ENCODE assay signal across 8 cellular contexts in the genomic region with DNA sequence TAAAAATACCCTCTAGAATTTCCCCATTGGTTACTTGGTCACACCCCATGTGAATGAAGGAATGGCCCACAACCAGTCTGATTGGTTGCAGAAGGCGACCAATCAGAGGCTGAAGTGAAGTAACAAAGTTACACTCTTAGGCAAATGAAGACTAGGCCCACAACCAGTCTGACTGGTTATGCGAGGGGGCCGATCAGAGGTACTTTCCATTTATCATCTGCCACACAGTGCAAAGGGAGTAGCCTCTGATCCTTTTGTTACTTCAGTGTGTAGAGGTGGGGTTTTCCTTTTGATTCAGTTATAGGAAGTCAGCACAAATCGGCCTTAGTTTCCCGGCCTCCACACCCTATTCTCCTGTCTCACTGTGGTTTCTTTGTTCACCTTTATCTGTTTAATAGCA.
A peak's percentile ranks its signal among the peaks of the same experiment; 100 is the strongest.
DNase-seq lines count a peak whose midpoint lies in the region; ATAC-seq and TF ChIP-seq lines count a peak whose summit lies in the region.

No MANE protein-coding gene starts in this region.

- H3K27me3 Mint-ChIP-seq in activated T-cell treated with anti-CD3 and anti-CD28 coated beads, Interleukin-2, amount 50 U/mL, for 4 hours (ENCODE audit: low read depth), result no peaks in the 10 kb centered on the region
- H3K27me3 Mint-ChIP-seq in natural killer cell treated with Interleukin-12 subunit alpha and Interleukin-12 subunit beta and Interleukin-15 and Interleukin-18, amount 100 ng/mL, for 72 hours, result peaks cover 4 to 13% of the 10 kb centered on the region in 2 donors
- peaks cover 0 to 4% (median 2%) of the 10 kb centered on the region in 3 donors for H3K27me3 Mint-ChIP-seq in CD14-positive monocyte (ENCODE audit: low read depth in 3 of 3)

- WGBS in psoas muscle, 3 donors, result 77 to 81% (median 78%) methylated on average over 5 of the region's 5 CpGs

- no peak overlapping the region for H3K27ac ChIP-seq in psoas muscle
- H3K27ac ChIP-seq in gastrocnemius medialis, result peak overlapping the region in 1 of 4 donors; percentile 22

- TF ChIP-seq CTCF in psoas muscle (IDR thresholded peaks at IDR 0.05), result no peak
- no peak for TF ChIP-seq CTCF in gastrocnemius medialis (IDR thresholded peaks at IDR 0.05 in 4 of 5, conservative IDR thresholded peaks at IDR 0.05 in 1 of 5)
- no peak for TF ChIP-seq CTCF in CD14-positive monocyte (IDR thresholded peaks at IDR 0.05)

- H3K27ac Mint-ChIP-seq in natural killer cell treated with Interleukin-12 subunit alpha and Interleukin-12 subunit beta and Interleukin-15 and Interleukin-18, amount 100 ng/mL, for 72 hours, result peak overlapping the region in 1 of 2 donors; percentile 84
- H3K27ac Mint-ChIP-seq in CD14-positive monocyte, result peak overlapping the region in 2 of 7 donors; percentile 30 to 31

- H3K27me3 ChIP-seq in psoas muscle (ENCODE audit: insufficient read depth in 3 of 3, low read length in 2 of 3) (no peaks in the 10 kb centered on the region), gastrocnemius medialis (no peaks in the 10 kb centered on the region)

- H3K4me3 ChIP-seq in psoas muscle (no peak overlapping the region), gastrocnemius medialis (no peak overlapping the region)

- H3K4me1 Mint-ChIP-seq in activated T-cell treated with anti-CD3 and anti-CD28 coated beads, Interleukin-2, amount 50 U/mL, for 4 hours (ENCODE audit: low read depth), result peaks cover 23% of the 10 kb centered on the region
- H3K4me1 Mint-ChIP-seq in natural killer cell treated with Interleukin-12 subunit alpha and Interleukin-12 subunit beta and Interleukin-15 and Interleukin-18, amount 100 ng/mL, for 72 hours (ENCODE audit: low read depth in 2 of 2), result peaks cover 5 to 19% of the 10 kb centered on the region in 2 donors
- H3K4me1 Mint-ChIP-seq in CD14-positive monocyte, result peaks cover 39% of the 10 kb centered on the region

- no peak overlapping the region for H3K4me3 Mint-ChIP-seq in activated T-cell treated with anti-CD3 and anti-CD28 coated beads, Interleukin-2, amount 50 U/mL, for 4 hours
- no peak overlapping the region for H3K4me3 Mint-ChIP-seq in natural killer cell treated with Interleukin-12 subunit alpha and Interleukin-12 subunit beta and Interleukin-15 and Interleukin-18, amount 100 ng/mL, for 72 hours
- H3K4me3 Mint-ChIP-seq in CD14-positive monocyte, result no peak overlapping the region

- peak; percentile 84 for ATAC-seq in GM19467 (IDR thresholded peaks at IDR 0.05; ENCODE audit: unreplicated experiment)
- peak; percentile 87 for ATAC-seq in HG03469 (IDR thresholded peaks at IDR 0.05; ENCODE audit: unreplicated experiment)
- peak; percentile 94 to 98 for ATAC-seq in activated T-cell treated with anti-CD3 and anti-CD28 coated beads, Interleukin-2, amount 50 U/mL, for 4 hours
- ATAC-seq in natural killer cell treated with Interleukin-12 subunit alpha and Interleukin-12 subunit beta and Interleukin-15 and Interleukin-18, amount 100 ng/mL, for 72 hours, result peak; percentile 81 to 87
- ATAC-seq in psoas muscle, result no peak
- ATAC-seq in gastrocnemius medialis, result no peak

- no peak for TF ChIP-seq POLR2A in gastrocnemius medialis (IDR thresholded peaks at IDR 0.05)

- intact Hi-C loops in psoas muscle (cut with DNase I), result no loop called here
- intact Hi-C loops in gastrocnemius medialis (cut with DNase I; ENCODE audit: low total_unique reads), result no loop called here
- intact Hi-C loops in CD14-positive monocyte (cut with micrococcal nuclease), result loop anchor here in 1 of 2 donors (10.0 kb wide), 1 partner anchor 136 kb away; no protein-coding TSS in a partner anchor

- H3K9me3 ChIP-seq in psoas muscle (no peaks in the 10 kb centered on the region), gastrocnemius medialis (no peaks in the 10 kb centered on the region)

- no peaks in the 10 kb centered on the region for H3K9me3 Mint-ChIP-seq in activated T-cell treated with anti-CD3 and anti-CD28 coated beads, Interleukin-2, amount 50 U/mL, for 4 hours
- no peaks in the 10 kb centered on the region for H3K9me3 Mint-ChIP-seq in natural killer cell treated with Interleukin-12 subunit alpha and Interleukin-12 subunit beta and Interleukin-15 and Interleukin-18, amount 100 ng/mL, for 72 hours
- peaks cover 0 to 4% (median 0%) of the 10 kb centered on the region in 7 donors for H3K9me3 Mint-ChIP-seq in CD14-positive monocyte

- H3K4me1 ChIP-seq in psoas muscle (no peaks in the 10 kb centered on the region), gastrocnemius medialis (no peaks in the 10 kb centered on the region)

- H3K36me3 ChIP-seq in psoas muscle (ENCODE audit: insufficient read depth in 1 of 2, low read depth in 1 of 2), result no peaks in the 10 kb centered on the region
- no peaks in the 10 kb centered on the region for H3K36me3 ChIP-seq in gastrocnemius medialis

- no peaks in the 10 kb centered on the region for H3K36me3 Mint-ChIP-seq in activated T-cell treated with anti-CD3 and anti-CD28 coated beads, Interleukin-2, amount 50 U/mL, for 4 hours (ENCODE audit: insufficient read depth)
- no peaks in the 10 kb centered on the region for H3K36me3 Mint-ChIP-seq in natural killer cell treated with Interleukin-12 subunit alpha and Interleukin-12 subunit beta and Interleukin-15 and Interleukin-18, amount 100 ng/mL, for 72 hours
- peaks cover 7 to 10% of the 10 kb centered on the region in 2 donors for H3K36me3 Mint-ChIP-seq in CD14-positive monocyte

- in situ Hi-C loops in gastrocnemius medialis (cut with MboI; ENCODE audit: low sequenced_read_pairs in 4 of 4), result no loop called here

- DNase-seq in ELF-1 (ENCODE audit: low read depth, low spot score), result peak; percentile 85
- DNase-seq in activated T-cell treated with anti-CD3 and anti-CD28 coated beads, Interleukin-2, amount 50 U/mL, for 4 hours, result peak; percentile 20
- DNase-seq in natural killer cell treated with Interleukin-12 subunit alpha and Interleukin-12 subunit beta and Interleukin-15 and Interleukin-18, amount 100 ng/mL, for 72 hours (ENCODE audit: low spot score), result no peak
- no peak for DNase-seq in psoas muscle
- DNase-seq in gastrocnemius medialis, result no peak
- DNase-seq in CD14-positive monocyte (ENCODE audit: low spot score), result no peak

Comparison
In these comparisons a context has a peak if more than half of its experiments do, and no peak if none do; other contexts are left out.
1. DNase-seq: peak in ELF-1 (single experiment) and activated T-cell treated with anti-CD3 and anti-CD28 coated beads, Interleukin-2, amount 50 U/mL, for 4 hours (single experiment); none in natural killer cell treated with Interleukin-12 subunit alpha and Interleukin-12 subunit beta and Interleukin-15 and Interleukin-18, amount 100 ng/mL, for 72 hours (single experiment), psoas muscle (0 of 2), gastrocnemius medialis (0 of 2) and CD14-positive monocyte (single experiment).
2. ATAC-seq: peak in GM19467 (single experiment), HG03469 (single experiment), activated T-cell treated with anti-CD3 and anti-CD28 coated beads, Interleukin-2, amount 50 U/mL, for 4 hours (2 of 2) and natural killer cell treated with Interleukin-12 subunit alpha and Interleukin-12 subunit beta and Interleukin-15 and Interleukin-18, amount 100 ng/mL, for 72 hours (2 of 2); none in psoas muscle (0 of 4) and gastrocnemius medialis (0 of 2).